1 cellular context compared by ENCODE assay signal in the genomic region with DNA sequence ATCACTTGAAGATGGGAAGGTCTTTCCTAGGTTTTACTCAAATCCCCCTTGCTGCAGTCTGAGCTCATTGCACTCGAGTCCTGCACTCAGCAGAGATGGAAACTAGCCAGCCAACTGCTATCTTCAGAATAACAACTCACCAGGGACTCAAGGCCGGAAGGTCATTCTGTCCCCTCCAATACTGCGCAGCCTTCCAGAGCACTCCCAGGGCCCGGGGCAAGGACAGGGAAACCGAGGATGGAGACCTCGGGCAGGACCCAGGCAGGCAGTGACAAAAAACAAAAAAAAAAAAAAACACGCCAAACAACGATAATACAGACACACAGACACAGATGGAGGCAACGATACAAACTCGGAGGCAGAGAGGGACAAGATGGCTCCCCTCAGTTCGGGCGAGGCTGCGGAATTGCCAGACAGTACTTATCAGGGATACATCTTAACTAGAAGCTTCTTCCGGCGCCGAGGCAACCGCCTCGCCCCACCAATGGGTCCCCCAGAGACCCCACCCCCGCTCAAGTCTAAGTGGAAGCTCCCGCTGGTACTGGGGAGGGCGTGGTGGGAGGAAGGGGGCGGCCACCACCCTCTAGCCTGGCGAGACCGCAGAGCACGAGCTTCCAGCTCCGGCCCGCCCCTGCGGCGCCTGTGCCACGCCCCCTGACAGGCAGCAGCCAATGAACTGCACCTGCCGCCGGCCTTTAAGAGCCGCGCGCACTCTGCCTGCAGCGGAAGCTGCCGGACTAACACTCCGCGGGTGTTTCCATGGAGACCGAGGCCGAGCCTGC.
TF ChIP-seq lines count a peak whose summit lies in the region.

No MANE protein-coding gene starts in this region.

TF ChIP-seq in K562, 482 proteins besides CTCF, POLR2A, EP300 and RAD21 (continued from another document and continues in another):
- peak; percentile 51; the same call in 1 of the 2 replicates for TF ChIP-seq SMARCC2 (IDR thresholded peaks at IDR 0.05; ENCODE audit: low read depth)
- TF ChIP-seq ELF4 (CRISPR knock-in tag; IDR thresholded peaks at IDR 0.05) = 0 out of 2 replicates have a peak, but pooled peaks have one; percentile 50
- TF ChIP-seq SP2 (IDR thresholded peaks at IDR 0.05; ENCODE audit: extremely low read depth, low read depth, low read length, poor library complexity, severe bottlenecking) = peak; percentile 6
- peak; percentile 88 for TF ChIP-seq POLR2B (IDR thresholded peaks at IDR 0.05; ENCODE audit: low read depth, partially characterized antibody)
- TF ChIP-seq, protein P1, sequence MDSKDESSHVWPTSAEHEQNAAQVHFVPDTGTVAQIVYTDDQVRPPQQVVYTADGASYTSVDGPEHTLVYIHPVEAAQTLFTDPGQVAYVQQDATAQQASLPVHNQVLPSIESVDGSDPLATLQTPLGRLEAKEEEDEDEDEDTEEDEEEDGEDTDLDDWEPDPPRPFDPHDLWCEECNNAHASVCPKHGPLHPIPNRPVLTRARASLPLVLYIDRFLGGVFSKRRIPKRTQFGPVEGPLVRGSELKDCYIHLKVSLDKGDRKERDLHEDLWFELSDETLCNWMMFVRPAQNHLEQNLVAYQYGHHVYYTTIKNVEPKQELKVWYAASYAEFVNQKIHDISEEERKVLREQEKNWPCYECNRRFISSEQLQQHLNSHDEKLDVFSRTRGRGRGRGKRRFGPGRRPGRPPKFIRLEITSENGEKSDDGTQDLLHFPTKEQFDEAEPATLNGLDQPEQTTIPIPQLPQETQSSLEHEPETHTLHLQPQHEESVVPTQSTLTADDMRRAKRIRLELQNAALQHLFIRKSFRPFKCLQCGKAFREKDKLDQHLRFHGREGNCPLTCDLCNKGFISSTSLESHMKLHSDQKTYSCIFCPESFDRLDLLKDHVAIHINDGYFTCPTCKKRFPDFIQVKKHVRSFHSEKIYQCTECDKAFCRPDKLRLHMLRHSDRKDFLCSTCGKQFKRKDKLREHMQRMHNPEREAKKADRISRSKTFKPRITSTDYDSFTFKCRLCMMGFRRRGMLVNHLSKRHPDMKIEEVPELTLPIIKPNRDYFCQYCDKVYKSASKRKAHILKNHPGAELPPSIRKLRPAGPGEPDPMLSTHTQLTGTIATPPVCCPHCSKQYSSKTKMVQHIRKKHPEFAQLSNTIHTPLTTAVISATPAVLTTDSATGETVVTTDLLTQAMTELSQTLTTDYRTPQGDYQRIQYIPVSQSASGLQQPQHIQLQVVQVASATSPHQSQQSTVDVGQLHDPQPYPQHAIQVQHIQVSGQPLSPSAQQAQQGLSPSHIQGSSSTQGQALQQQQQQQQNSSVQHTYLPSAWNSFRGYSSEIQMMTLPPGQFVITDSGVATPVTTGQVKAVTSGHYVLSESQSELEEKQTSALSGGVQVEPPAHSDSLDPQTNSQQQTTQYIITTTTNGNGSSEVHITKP (IDR thresholded peaks at IDR 0.05; ENCODE audit: partially characterized antibody) = peak; percentile 96
- TF ChIP-seq FOXK2 (conservative IDR thresholded peaks at IDR 0.05 in 1 of 2, IDR thresholded peaks at IDR 0.05 in 1 of 2; ENCODE audit: low read depth in 2 of 2) = peak; percentile 65 to 79; a peak in 3 of 4 replicates
- TF ChIP-seq, protein P2, sequence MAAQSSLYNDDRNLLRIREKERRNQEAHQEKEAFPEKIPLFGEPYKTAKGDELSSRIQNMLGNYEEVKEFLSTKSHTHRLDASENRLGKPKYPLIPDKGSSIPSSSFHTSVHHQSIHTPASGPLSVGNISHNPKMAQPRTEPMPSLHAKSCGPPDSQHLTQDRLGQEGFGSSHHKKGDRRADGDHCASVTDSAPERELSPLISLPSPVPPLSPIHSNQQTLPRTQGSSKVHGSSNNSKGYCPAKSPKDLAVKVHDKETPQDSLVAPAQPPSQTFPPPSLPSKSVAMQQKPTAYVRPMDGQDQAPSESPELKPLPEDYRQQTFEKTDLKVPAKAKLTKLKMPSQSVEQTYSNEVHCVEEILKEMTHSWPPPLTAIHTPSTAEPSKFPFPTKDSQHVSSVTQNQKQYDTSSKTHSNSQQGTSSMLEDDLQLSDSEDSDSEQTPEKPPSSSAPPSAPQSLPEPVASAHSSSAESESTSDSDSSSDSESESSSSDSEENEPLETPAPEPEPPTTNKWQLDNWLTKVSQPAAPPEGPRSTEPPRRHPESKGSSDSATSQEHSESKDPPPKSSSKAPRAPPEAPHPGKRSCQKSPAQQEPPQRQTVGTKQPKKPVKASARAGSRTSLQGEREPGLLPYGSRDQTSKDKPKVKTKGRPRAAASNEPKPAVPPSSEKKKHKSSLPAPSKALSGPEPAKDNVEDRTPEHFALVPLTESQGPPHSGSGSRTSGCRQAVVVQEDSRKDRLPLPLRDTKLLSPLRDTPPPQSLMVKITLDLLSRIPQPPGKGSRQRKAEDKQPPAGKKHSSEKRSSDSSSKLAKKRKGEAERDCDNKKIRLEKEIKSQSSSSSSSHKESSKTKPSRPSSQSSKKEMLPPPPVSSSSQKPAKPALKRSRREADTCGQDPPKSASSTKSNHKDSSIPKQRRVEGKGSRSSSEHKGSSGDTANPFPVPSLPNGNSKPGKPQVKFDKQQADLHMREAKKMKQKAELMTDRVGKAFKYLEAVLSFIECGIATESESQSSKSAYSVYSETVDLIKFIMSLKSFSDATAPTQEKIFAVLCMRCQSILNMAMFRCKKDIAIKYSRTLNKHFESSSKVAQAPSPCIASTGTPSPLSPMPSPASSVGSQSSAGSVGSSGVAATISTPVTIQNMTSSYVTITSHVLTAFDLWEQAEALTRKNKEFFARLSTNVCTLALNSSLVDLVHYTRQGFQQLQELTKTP (IDR thresholded peaks at IDR 0.05; ENCODE audit: low read depth in 1 of 2, partially characterized antibody in 2 of 2) = peak in 1 of 2 experiments; percentile 79
- TF ChIP-seq ATF7 (IDR thresholded peaks at IDR 0.05) = peak; percentile 81
- TF ChIP-seq, protein P3, sequence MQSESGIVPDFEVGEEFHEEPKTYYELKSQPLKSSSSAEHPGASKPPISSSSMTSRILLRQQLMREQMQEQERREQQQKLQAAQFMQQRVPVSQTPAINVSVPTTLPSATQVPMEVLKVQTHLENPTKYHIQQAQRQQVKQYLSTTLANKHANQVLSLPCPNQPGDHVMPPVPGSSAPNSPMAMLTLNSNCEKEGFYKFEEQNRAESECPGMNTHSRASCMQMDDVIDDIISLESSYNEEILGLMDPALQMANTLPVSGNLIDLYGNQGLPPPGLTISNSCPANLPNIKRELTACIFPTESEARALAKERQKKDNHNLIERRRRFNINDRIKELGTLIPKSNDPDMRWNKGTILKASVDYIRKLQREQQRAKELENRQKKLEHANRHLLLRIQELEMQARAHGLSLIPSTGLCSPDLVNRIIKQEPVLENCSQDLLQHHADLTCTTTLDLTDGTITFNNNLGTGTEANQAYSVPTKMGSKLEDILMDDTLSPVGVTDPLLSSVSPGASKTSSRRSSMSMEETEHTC (IDR thresholded peaks at IDR 0.05) = peak; percentile 57; the same call in 1 of the 2 replicates
- TF ChIP-seq SMARCA4 (IDR thresholded peaks at IDR 0.05) = peak; percentile 74
- TF ChIP-seq NR4A1 (CRISPR knock-in tag; IDR thresholded peaks at IDR 0.05) = no peak
- TF ChIP-seq NR4A1 (tag; IDR thresholded peaks at IDR 0.05) = 0 out of 2 replicates have a peak, but pooled peaks have one; percentile 25
- 0 out of 2 replicates have a peak, but pooled peaks have one; percentile 5 for TF ChIP-seq CREB1 (IDR thresholded peaks at IDR 0.05)
- TF ChIP-seq CREB1 (CRISPR knock-in tag; IDR thresholded peaks at IDR 0.05) = peak; percentile 36; the same call in 1 of the 2 replicates
- TF ChIP-seq, protein P4, sequence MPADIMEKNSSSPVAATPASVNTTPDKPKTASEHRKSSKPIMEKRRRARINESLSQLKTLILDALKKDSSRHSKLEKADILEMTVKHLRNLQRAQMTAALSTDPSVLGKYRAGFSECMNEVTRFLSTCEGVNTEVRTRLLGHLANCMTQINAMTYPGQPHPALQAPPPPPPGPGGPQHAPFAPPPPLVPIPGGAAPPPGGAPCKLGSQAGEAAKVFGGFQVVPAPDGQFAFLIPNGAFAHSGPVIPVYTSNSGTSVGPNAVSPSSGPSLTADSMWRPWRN (IDR thresholded peaks at IDR 0.05; ENCODE audit: low read depth) = peak; percentile 53; the same call in 1 of the 2 replicates
- peak; percentile 94 for TF ChIP-seq EGR1 (conservative IDR thresholded peaks at IDR 0.05)
- TF ChIP-seq TRIM24 (IDR thresholded peaks at IDR 0.05) = 0 out of 4 replicates have a peak, but pooled peaks of 1 of the 2 experiments have one; percentile 13
- peak; percentile 65; the same call in 1 of the 2 replicates for TF ChIP-seq NCOA1 (IDR thresholded peaks at IDR 0.05; ENCODE audit: low read depth)
- no peak for TF ChIP-seq COPS2 (conservative IDR thresholded peaks at IDR 0.05)
- TF ChIP-seq MECOM (CRISPR knock-in tag; IDR thresholded peaks at IDR 0.05) = peak; percentile 79
- TF ChIP-seq ZNF311 (CRISPR knock-in tag; IDR thresholded peaks at IDR 0.05) = no peak
- peak in 1 of 2 experiments; percentile 90; a peak in 2 of 4 replicates for TF ChIP-seq HDAC1 (IDR thresholded peaks at IDR 0.05)
- TF ChIP-seq RBBP5 (IDR thresholded peaks at IDR 0.05; ENCODE audit: borderline replicate concordance, insufficient read depth, low read length, poor library complexity, severe bottlenecking) = peak; percentile 60
- no peak for TF ChIP-seq CHD1 (IDR thresholded peaks at IDR 0.05; ENCODE audit: low read length)
- TF ChIP-seq MEIS2 (IDR thresholded peaks at IDR 0.05; ENCODE audit: partially characterized antibody) = peak; percentile 77
- TF ChIP-seq, protein P5, sequence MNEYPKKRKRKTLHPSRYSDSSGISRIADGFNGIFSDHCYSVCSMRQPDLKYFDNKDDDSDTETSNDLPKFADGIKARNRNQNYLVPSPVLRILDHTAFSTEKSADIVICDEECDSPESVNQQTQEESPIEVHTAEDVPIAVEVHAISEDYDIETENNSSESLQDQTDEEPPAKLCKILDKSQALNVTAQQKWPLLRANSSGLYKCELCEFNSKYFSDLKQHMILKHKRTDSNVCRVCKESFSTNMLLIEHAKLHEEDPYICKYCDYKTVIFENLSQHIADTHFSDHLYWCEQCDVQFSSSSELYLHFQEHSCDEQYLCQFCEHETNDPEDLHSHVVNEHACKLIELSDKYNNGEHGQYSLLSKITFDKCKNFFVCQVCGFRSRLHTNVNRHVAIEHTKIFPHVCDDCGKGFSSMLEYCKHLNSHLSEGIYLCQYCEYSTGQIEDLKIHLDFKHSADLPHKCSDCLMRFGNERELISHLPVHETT (CRISPR knock-in tag; conservative IDR thresholded peaks at IDR 0.05 in 1 of 2, IDR thresholded peaks at IDR 0.05 in 1 of 2) = peak in 1 of 2 experiments; percentile 86; a peak in 2 of 4 replicates
- TF ChIP-seq MEF2D (tag; conservative IDR thresholded peaks at IDR 0.05; ENCODE audit: low read depth) = no peak; the same call in 1 of the 2 replicates
- TF ChIP-seq RB1 (IDR thresholded peaks at IDR 0.05; ENCODE audit: low read depth) = peak; percentile 84; the same call in 1 of the 2 replicates
- peak; percentile 74 for TF ChIP-seq ETV1 (tag; conservative IDR thresholded peaks at IDR 0.05; ENCODE audit: low read depth)
- TF ChIP-seq, protein P6, sequence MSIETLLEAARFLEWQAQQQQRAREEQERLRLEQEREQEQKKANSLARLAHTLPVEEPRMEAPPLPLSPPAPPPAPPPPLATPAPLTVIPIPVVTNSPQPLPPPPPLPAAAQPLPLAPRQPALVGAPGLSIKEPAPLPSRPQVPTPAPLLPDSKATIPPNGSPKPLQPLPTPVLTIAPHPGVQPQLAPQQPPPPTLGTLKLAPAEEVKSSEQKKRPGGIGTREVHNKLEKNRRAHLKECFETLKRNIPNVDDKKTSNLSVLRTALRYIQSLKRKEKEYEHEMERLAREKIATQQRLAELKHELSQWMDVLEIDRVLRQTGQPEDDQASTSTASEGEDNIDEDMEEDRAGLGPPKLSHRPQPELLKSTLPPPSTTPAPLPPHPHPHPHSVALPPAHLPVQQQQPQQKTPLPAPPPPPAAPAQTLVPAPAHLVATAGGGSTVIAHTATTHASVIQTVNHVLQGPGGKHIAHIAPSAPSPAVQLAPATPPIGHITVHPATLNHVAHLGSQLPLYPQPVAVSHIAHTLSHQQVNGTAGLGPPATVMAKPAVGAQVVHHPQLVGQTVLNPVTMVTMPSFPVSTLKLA (conservative IDR thresholded peaks at IDR 0.05) = peak; percentile 93 to 96
- peak; percentile 8 for TF ChIP-seq ETV5 (CRISPR knock-in tag; IDR thresholded peaks at IDR 0.05; ENCODE audit: low read depth)
- peak; percentile 43 for TF ChIP-seq TBP (optimal IDR thresholded peaks at IDR 0.05; ENCODE audit: low read depth, low read length)
- peak; percentile 62 for TF ChIP-seq FOS (IDR thresholded peaks at IDR 0.05; ENCODE audit: extremely low read depth, insufficient read length)
- TF ChIP-seq, protein P7, sequence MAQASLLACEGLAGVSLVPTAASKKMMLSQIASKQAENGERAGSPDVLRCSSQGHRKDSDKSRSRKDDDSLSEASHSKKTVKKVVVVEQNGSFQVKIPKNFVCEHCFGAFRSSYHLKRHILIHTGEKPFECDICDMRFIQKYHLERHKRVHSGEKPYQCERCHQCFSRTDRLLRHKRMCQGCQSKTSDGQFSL (CRISPR knock-in tag; IDR thresholded peaks at IDR 0.05) = no peak
- TF ChIP-seq, protein P7 (tag; IDR thresholded peaks at IDR 0.05) = 0 out of 4 replicates have a peak, but pooled peaks of 1 of the 2 experiments have one; percentile 14
- peak; percentile 84 for TF ChIP-seq RBM25 (IDR thresholded peaks at IDR 0.05; ENCODE audit: low read depth, low read length, severe bottlenecking)
- TF ChIP-seq KAT8 (IDR thresholded peaks at IDR 0.05; ENCODE audit: low read depth) = peak; percentile 57; the same call in 1 of the 2 replicates
- TF ChIP-seq, protein P8, sequence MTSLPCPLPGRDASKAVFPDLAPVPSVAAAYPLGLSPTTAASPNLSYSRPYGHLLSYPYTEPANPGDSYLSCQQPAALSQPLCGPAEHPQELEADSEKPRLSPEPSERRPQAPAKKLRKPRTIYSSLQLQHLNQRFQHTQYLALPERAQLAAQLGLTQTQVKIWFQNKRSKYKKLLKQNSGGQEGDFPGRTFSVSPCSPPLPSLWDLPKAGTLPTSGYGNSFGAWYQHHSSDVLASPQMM (CRISPR knock-in tag; IDR thresholded peaks at IDR 0.05) = no peak
- no peak for TF ChIP-seq DNMT1 (IDR thresholded peaks at IDR 0.05)
- TF ChIP-seq NFIC (IDR thresholded peaks at IDR 0.05) = peak; percentile 79
- TF ChIP-seq HNRNPUL1 (IDR thresholded peaks at IDR 0.05; ENCODE audit: low read length) = no peak
- TF ChIP-seq KLF1 (tag; IDR thresholded peaks at IDR 0.05) = peak; percentile 85
- TF ChIP-seq MTA1 (IDR thresholded peaks at IDR 0.05; ENCODE audit: borderline replicate concordance) = peak; percentile 35; the same call in 1 of the 2 replicates
- TF ChIP-seq NRF1 (conservative IDR thresholded peaks at IDR 0.05 in 1 of 2, IDR thresholded peaks at IDR 0.05 in 1 of 2) = peak; percentile 92 to 94
- TF ChIP-seq CHCHD3 (CRISPR knock-in tag; IDR thresholded peaks at IDR 0.05) = no peak
- TF ChIP-seq LEF1 (IDR thresholded peaks at IDR 0.05) = peak; percentile 73
- TF ChIP-seq KLF16 (IDR thresholded peaks at IDR 0.05) = no peak
- no peak for TF ChIP-seq TSC22D4 (tag; IDR thresholded peaks at IDR 0.05)
- peak; percentile 65 for TF ChIP-seq NEUROD1 (IDR thresholded peaks at IDR 0.05; ENCODE audit: borderline replicate concordance, low read depth, low read length, partially characterized antibody)
- TF ChIP-seq XRCC3 (IDR thresholded peaks at IDR 0.05) = no peak
- peak; percentile 86 for TF ChIP-seq HDAC2 (IDR thresholded peaks at IDR 0.05)
- TF ChIP-seq TAF9B (IDR thresholded peaks at IDR 0.05; ENCODE audit: partially characterized antibody) = peak; percentile 47
- no peak; the same call in 1 of the 2 replicates for TF ChIP-seq MTA3 (IDR thresholded peaks at IDR 0.05; ENCODE audit: borderline replicate concordance)
- peak; percentile 78; the same call in 1 of the 2 replicates for TF ChIP-seq LARP7 (IDR thresholded peaks at IDR 0.05)
- TF ChIP-seq RNF2 (IDR thresholded peaks at IDR 0.05) = peak; percentile 78
